In the genomic region with DNA sequence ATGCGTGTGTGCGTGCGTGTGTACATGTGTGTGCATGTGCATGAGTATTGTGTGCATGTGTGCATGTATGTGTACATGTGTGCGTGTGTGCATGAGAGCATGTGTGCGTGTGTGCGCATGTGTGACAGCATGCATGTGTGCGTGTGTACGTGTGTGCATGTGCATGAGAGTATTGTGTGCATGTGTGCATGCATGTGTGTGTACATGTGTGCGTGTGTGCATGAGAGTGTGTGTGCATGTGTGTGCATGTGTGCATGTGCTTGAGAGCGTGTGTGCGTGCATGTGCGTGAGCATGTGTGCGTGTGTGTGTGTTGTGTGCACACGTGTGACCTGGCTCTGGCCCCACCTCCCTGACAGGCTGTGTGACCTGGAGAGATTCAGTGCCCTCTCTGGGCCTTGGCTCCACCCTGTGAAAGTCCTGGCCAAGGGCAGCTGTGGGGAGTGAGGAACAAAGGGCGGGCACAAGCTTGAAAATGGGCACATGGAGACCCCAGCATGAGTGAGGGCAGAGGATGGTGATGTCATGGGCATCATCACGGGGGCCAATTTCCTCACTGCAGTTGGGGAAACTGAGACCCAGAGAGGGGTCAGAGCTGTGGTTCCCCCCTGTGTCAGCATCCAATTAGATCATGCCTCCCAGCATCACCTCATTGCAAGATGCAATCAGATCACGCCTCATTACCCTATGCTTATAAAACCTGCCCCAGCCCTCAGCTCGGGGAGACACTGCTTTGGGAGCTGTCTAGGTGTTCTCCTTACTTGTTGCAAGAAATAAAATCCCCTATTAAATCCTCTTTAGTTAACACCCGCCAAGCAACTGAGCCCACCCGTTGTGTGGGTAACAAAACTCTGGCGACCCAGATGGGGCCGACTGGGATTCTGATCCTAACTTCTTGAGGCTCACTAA, we compare ENCODE assay signal across 9 cellular contexts. TPM values are rescaled to one million over a fixed set of nuclear protein-coding genes. Genes with fewer than 3 reads are reported as not detected.
DNase-seq lines count a peak whose midpoint lies in the region; ATAC-seq and TF ChIP-seq lines count a peak whose summit lies in the region.
"Had no signal": no experiment of that assay in that cellular context is flagged by ENCODE, and none has a peak within 500 bp of the region (broad histone marks: within the 10 kb centered on the region; RNA-seq: fewer than 3 reads in every experiment).

No MANE protein-coding gene starts in this region.

- no peak overlapping the region for H3K4ac ChIP-seq in trophoblast cell (ENCODE audit: low read depth, low read length)

- no peaks in the 10 kb centered on the region for H4K20me1 ChIP-seq in DOHH2 (ENCODE audit: control insufficient read depth, insufficient read depth, low read depth, low read length)

- no peak overlapping the region for H4K12ac ChIP-seq in trophoblast cell (ENCODE audit: low read depth, low read length)

- H3K9me3 ChIP-seq in DOHH2 (ENCODE audit: control insufficient read depth, insufficient read depth, low read length) = peaks cover 13% of the 10 kb centered on the region; the same call in 1 of the 2 replicates
- H3K9me3 ChIP-seq in trophoblast cell (ENCODE audit: insufficient read depth, low read depth, low read length) = peaks cover 4% of the 10 kb centered on the region

- TF ChIP-seq CTCF in DOHH2 (IDR thresholded peaks at IDR 0.05; ENCODE audit: low read depth, low read length, poor library complexity, severe bottlenecking) = no peak
- no peak for TF ChIP-seq CTCF in dorsolateral prefrontal cortex (IDR thresholded peaks at IDR 0.05 in 54 of 56, conservative IDR thresholded peaks at IDR 0.05 in 2 of 56; ENCODE audit: low read depth in 1 of 56, partially characterized antibody in 56 of 56)

- no peaks in the 10 kb centered on the region for H3K9me2 ChIP-seq in DOHH2 (replicated peaks; ENCODE audit: control insufficient read depth, low read length)

- H2AFZ ChIP-seq in trophoblast cell (ENCODE audit: insufficient read depth, low read length, poor library complexity) = no peak overlapping the region

- H3K4me3 ChIP-seq in DOHH2 (ENCODE audit: low read length) = peak overlapping the region; percentile 86
- H3K4me3 ChIP-seq in dorsolateral prefrontal cortex = peak overlapping the region in 58 of 59 donors; percentile 21 to 72 (median 50)
- peak overlapping the region; percentile 21 for H3K4me3 ChIP-seq in trophoblast cell (ENCODE audit: low read depth, low read length)

- peaks cover 55% of the 10 kb centered on the region for H3F3A ChIP-seq in DOHH2 (ENCODE audit: control insufficient read depth, insufficient read depth)

- no peak overlapping the region for H3K14ac ChIP-seq in trophoblast cell (ENCODE audit: low read length)

- H3K27ac ChIP-seq in DOHH2 (ENCODE audit: low read depth, low read length) (peak overlapping the region; percentile 99), dorsolateral prefrontal cortex (peak overlapping the region in 5 of 59 donors; percentile 16 to 65 (median 49)), trophoblast cell (ENCODE audit: low read depth, low read length) (no peak overlapping the region)

- no peak overlapping the region for H3K9ac ChIP-seq in trophoblast cell (ENCODE audit: low read length)

- H3K27me3 ChIP-seq in DOHH2 (ENCODE audit: control insufficient read depth, low read length) (no peaks in the 10 kb centered on the region), dorsolateral prefrontal cortex (no peaks in the 10 kb centered on the region), trophoblast cell (ENCODE audit: insufficient read depth, low read length) (no peaks in the 10 kb centered on the region)

- H2AK5ac ChIP-seq in trophoblast cell (ENCODE audit: low read length) = no peak overlapping the region

- no CpG with 5 or more reads among the region's 22 CpGs for WGBS in trophoblast cell (ENCODE audit: extremely low coverage, insufficient coverage, insufficient read length)

- peaks cover 81% of the 10 kb centered on the region for H3K4me1 ChIP-seq in DOHH2 (ENCODE audit: control insufficient read depth, low read length)
- no peaks in the 10 kb centered on the region for H3K4me1 ChIP-seq in trophoblast cell (ENCODE audit: control insufficient read depth in 1 of 2, insufficient read depth in 2 of 2, low read length in 2 of 2)

- intact Hi-C loops in dorsolateral prefrontal cortex (cut with DNase I) = no loop called here

- no peak for ATAC-seq in GM21526 (IDR thresholded peaks at IDR 0.05; ENCODE audit: low FRiP score, unreplicated experiment)

- H3K4me2 ChIP-seq in DOHH2 (ENCODE audit: low read length) (peak overlapping the region; percentile 91), trophoblast cell (ENCODE audit: low read length) (no peak overlapping the region)

- H3K36me3 ChIP-seq in DOHH2 (ENCODE audit: control insufficient read depth, low read length) (peaks cover 12% of the 10 kb centered on the region), trophoblast cell (ENCODE audit: control insufficient read depth in 1 of 2, insufficient read depth in 2 of 2, low read length in 2 of 2) (no peaks in the 10 kb centered on the region)

- H3K79me2 ChIP-seq in DOHH2 (ENCODE audit: control insufficient read depth, low read length) (peaks cover under 1% of the 10 kb centered on the region; the same call in 1 of the 2 replicates), trophoblast cell (ENCODE audit: control insufficient read depth, insufficient read depth, low read length, poor library complexity) (no peaks in the 10 kb centered on the region)

- no peak overlapping the region for H3K18ac ChIP-seq in trophoblast cell (ENCODE audit: low read length)

- H2BK12ac ChIP-seq in trophoblast cell (ENCODE audit: low read length) = no peak overlapping the region

- H3K23ac ChIP-seq in trophoblast cell (ENCODE audit: low read length) = peak overlapping the region; percentile 11

- no peak overlapping the region for H2BK120ac ChIP-seq in trophoblast cell (ENCODE audit: insufficient read depth, low read length, poor library complexity)

- H4K8ac ChIP-seq in trophoblast cell (ENCODE audit: low read depth, low read length) = no peak overlapping the region

- no peaks in the 10 kb centered on the region for H3K79me1 ChIP-seq in trophoblast cell (ENCODE audit: low read length)

- DNase-seq in M059J (ENCODE audit: low read depth) (peak; percentile 52), dorsolateral prefrontal cortex (no peak), trophoblast cell (no peak), SHP77 (lab: John Stamatoyannopoulos, UW) (no peak), middle frontal gyrus (ENCODE audit: extremely low spot score, low spot score) (no peak), SIG-M5 treated with dmso at 0.1 percent for 504 hours (lab: John Stamatoyannopoulos, UW; ENCODE audit: unreplicated experiment) (no peak)
- DNase-seq: NCI-H1436 treated with DMSO at 0.1 percent for 48 hours had no signal

- no peak overlapping the region for H4K91ac ChIP-seq in trophoblast cell (ENCODE audit: low read depth, low read length)

- no peak overlapping the region for H2BK5ac ChIP-seq in trophoblast cell (ENCODE audit: low read depth, low read length, poor library complexity)

RNA-seq across cellular contexts. Expression of gene ACY3, which starts 0.6 kb away (rescaled TPM):
- total RNA-seq in M059J (2014; rRNA removed; shearing (Covaris generic)) = 0.91 TPM in 2 replicates
- total RNA-seq in dorsolateral prefrontal cortex = 1 to 10 TPM in 75 of 120 experiments, under 1 TPM in 24, not detected in 21; 0.37 to 8.7 (median 1.9) TPM
- polyA plus RNA-seq in trophoblast cell (2013) = not detected in 2 replicates

RNA-seq across cellular contexts. Expression of gene TBX10, which starts 10.3 kb away (rescaled TPM):
- not detected in 2 replicates for total RNA-seq in M059J (2014; rRNA removed; shearing (Covaris generic))
- under 1 TPM in 1 of 120 experiments, not detected in 119; 0.60 TPM for total RNA-seq in dorsolateral prefrontal cortex
- polyA plus RNA-seq in trophoblast cell (2013) = not detected in 2 replicates

RNA-seq across cellular contexts. Expression of gene NUDT8, which starts 20.1 kb away (rescaled TPM):
- total RNA-seq in M059J (2014; rRNA removed; shearing (Covaris generic)) = 2.6 and 5.7 TPM in 2 replicates
- total RNA-seq in dorsolateral prefrontal cortex = 10 to 100 TPM in 3 of 120 experiments, 1 to 10 TPM in 117; 2.2 to 12.6 (median 6.1) TPM
- 7.4 and 7.6 TPM in 2 replicates for polyA plus RNA-seq in trophoblast cell (2013)

RNA-seq across cellular contexts. Expression of gene ALDH3B2, which starts 24.5 kb away (rescaled TPM):
- total RNA-seq in M059J (2014; rRNA removed; shearing (Covaris generic)) = not detected in 2 replicates
- not detected for total RNA-seq in dorsolateral prefrontal cortex
- 5.8 and 6.9 TPM in 2 replicates for polyA plus RNA-seq in trophoblast cell (2013)

RNA-seq across cellular contexts. Expression of gene NDUFV1, which starts 43.2 kb away (rescaled TPM):
- 118 and 153 TPM in 2 replicates for total RNA-seq in M059J (2014; rRNA removed; shearing (Covaris generic))
- 100 to 1,000 TPM; 176 to 398 (median 251) TPM for total RNA-seq in dorsolateral prefrontal cortex
- polyA plus RNA-seq in trophoblast cell (2013) = 61.7 and 64.8 TPM in 2 replicates

Comparison
In these comparisons a context has a peak if more than half of its experiments do, and no peak if none do; other contexts are left out.
1. H3K4me3 ChIP-seq: peak in every context shown above with its lines; median percentile 86 in DOHH2; 50 in dorsolateral prefrontal cortex; 21 in trophoblast cell.